8 cellular contexts compared by ENCODE assay signal in genomic region chr3:65963787-65964707, GRCh38.
DNase-seq lines count a peak whose midpoint lies in the region; ATAC-seq and TF ChIP-seq lines count a peak whose summit lies in the region.

No MANE protein-coding gene starts in this region.

- H3K4me3 ChIP-seq in esophagus squamous epithelium (no peak overlapping the region), spleen (no peak overlapping the region)

- intact Hi-C loops in esophagus squamous epithelium (cut with DNase I) (no loop called here), spleen (cut with DNase I; ENCODE audit: low total_unique reads) (no loop called here)

- 24 to 55% methylated on average over 5 of the region's 5 CpGs for WGBS in esophagus squamous epithelium, 2 donors
- WGBS in spleen, 5 donors, result 67 to 85% (median 72%) methylated on average over 5 of the region's 5 CpGs

- H3K27me3 ChIP-seq in esophagus squamous epithelium, result no peaks in the 10 kb centered on the region
- H3K27me3 ChIP-seq in spleen (replicated peaks in 1 of 7), result no peaks in the 10 kb centered on the region

- H3K27ac ChIP-seq in esophagus squamous epithelium (peak overlapping the region; percentile 34 to 71 (median 50)), spleen (peak overlapping the region in 3 of 8 donors; percentile 11 to 41 (median 26))

- TF ChIP-seq CTCF in esophagus squamous epithelium (IDR thresholded peaks at IDR 0.05) (no peak), spleen (IDR thresholded peaks at IDR 0.05 in 8 of 11, conservative IDR thresholded peaks at IDR 0.05 in 3 of 11) (no peak)

- H3K4me1 ChIP-seq in esophagus squamous epithelium (peaks cover 8 to 21% (median 12%) of the 10 kb centered on the region in 3 donors), spleen (peaks cover 0 to 14% (median 5%) of the 10 kb centered on the region in 6 donors)

- ATAC-seq in HG02623 (IDR thresholded peaks at IDR 0.05; ENCODE audit: unreplicated experiment), result peak; percentile 93

- no peaks in the 10 kb centered on the region for H3K9me3 ChIP-seq in esophagus squamous epithelium
- H3K9me3 ChIP-seq in spleen, result no peaks in the 10 kb centered on the region

- H3K36me3 ChIP-seq in esophagus squamous epithelium (no peaks in the 10 kb centered on the region), spleen (no peaks in the 10 kb centered on the region)

- DNase-seq in NOMO-1 treated with DMSO at 0.1 percent for 48 hours (lab: John Stamatoyannopoulos, UW; ENCODE audit: unreplicated experiment) (peak; percentile 5), NOMO-1 treated with dmso at 0.1 percent for 144 hours (lab: John Stamatoyannopoulos, UW; ENCODE audit: unreplicated experiment) (no peak), NK-92 (lab: John Stamatoyannopoulos, UW; ENCODE audit: unreplicated experiment) (peak; percentile 2), esophagus squamous epithelium (lab: John Stamatoyannopoulos, UW) (no peak), NCI-H69 (lab: John Stamatoyannopoulos, UW) (no peak), spleen (no peak)
- peak; percentile 57 for DNase-seq in stimulated activated CD4-positive, alpha-beta T cell treated with anti-CD3 and anti-CD28 coated beads, Interleukin-1b, Interleukin-23, amount 100 ng/mL, for 48 hours

- TF ChIP-seq POLR2A in esophagus squamous epithelium (IDR thresholded peaks at IDR 0.05) (no peak), spleen (IDR thresholded peaks at IDR 0.05) (no peak)

Comparison
In these comparisons a context has a peak if more than half of its experiments do, and no peak if none do; other contexts are left out.
1. DNase-seq: peak in NOMO-1 treated with DMSO at 0.1 percent for 48 hours (single experiment), NK-92 (single experiment) and stimulated activated CD4-positive, alpha-beta T cell treated with anti-CD3 and anti-CD28 coated beads, Interleukin-1b, Interleukin-23, amount 100 ng/mL, for 48 hours (single experiment); none in NOMO-1 treated with dmso at 0.1 percent for 144 hours (single experiment), esophagus squamous epithelium (single experiment), NCI-H69 (single experiment) and spleen (single experiment).